37 cellular contexts compared by ENCODE assay signal in the genomic region with DNA sequence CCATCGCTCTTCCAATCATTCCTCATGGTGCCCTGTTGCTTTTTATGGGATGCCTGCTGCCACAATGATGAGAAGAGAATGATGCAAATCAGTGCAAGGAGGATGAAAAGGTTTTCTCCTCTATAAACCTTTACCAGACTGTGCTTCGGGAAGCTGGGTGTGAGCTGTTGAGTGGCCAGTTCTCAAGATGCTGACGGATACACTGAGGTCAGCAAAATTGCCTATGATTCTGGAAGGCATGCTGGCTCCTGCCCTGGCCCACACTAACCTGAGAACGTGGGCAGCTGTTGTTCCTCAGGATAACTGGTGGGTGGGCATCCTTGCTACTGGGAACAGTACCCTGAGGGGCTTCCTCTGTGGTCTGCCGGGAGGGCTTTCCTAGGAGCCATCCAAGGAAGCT. TPM values are rescaled to one million over a fixed set of nuclear protein-coding genes. Genes with fewer than 3 reads are reported as not detected.
"Had no signal": no experiment of that assay in that cellular context is flagged by ENCODE, and none has a peak within 500 bp of the region (broad histone marks: within the 10 kb centered on the region; RNA-seq: fewer than 3 reads in every experiment).

No MANE protein-coding gene starts in this region.

- H3K9me3 ChIP-seq: MG63 had no signal

- DNase-seq: Karpas-422, Kasumi-1, MG63, MM.1S, MV-4-11, NCI-H1092, NCI-H1092 treated with DMSO at 0.1 percent for 48 hours, NCI-H1105, NCI-H1105 treated with DMSO at 0.1 percent for 48 hours, NCI-H1417, NCI-H1417 treated with DMSO at 0.1 percent for 48 hours, NCI-H1436, NCI-H1436 treated with DMSO at 0.1 percent for 48 hours, NCI-H146, NCI-H1694, NCI-H1694 treated with DMSO at 0.1 percent for 48 hours, NCI-H187, NCI-H187 treated with DMSO at 0.1 percent for 48 hours, NCI-H1930, NCI-H2029 treated with DMSO at 0.1 percent for 48 hours, NCI-H2081, NCI-H2107, NCI-H2171, NCI-H2171 treated with DMSO at 0.1 percent for 48 hours, NCI-H2227 treated with DMSO at 0.1 percent for 48 hours, NCI-H226, NCI-H345, NCI-H446, NCI-H446 treated with DMSO at 0.1 percent for 48 hours, NCI-H510A, NCI-H510A treated with DMSO at 0.1 percent for 48 hours, NCI-H524, NCI-H524 treated with DMSO at 0.1 percent for 48 hours had no signal

- H3K36me3 ChIP-seq: MG63 had no signal

- H3K27me3 ChIP-seq: MG63 had no signal

- H3K4me3 ChIP-seq: MG63 had no signal

RNA-seq across cellular contexts. Expression of a gene that starts 0.8 kb away (rescaled TPM):
- total RNA-seq: LHCN-M2, M059J, MCF 10A, NCI-H460 had no signal

RNA-seq across cellular contexts. Expression of a gene that starts 34.8 kb away (rescaled TPM):
- total RNA-seq: LHCN-M2, M059J, MCF 10A, NCI-H460 had no signal
